In the genomic region with DNA sequence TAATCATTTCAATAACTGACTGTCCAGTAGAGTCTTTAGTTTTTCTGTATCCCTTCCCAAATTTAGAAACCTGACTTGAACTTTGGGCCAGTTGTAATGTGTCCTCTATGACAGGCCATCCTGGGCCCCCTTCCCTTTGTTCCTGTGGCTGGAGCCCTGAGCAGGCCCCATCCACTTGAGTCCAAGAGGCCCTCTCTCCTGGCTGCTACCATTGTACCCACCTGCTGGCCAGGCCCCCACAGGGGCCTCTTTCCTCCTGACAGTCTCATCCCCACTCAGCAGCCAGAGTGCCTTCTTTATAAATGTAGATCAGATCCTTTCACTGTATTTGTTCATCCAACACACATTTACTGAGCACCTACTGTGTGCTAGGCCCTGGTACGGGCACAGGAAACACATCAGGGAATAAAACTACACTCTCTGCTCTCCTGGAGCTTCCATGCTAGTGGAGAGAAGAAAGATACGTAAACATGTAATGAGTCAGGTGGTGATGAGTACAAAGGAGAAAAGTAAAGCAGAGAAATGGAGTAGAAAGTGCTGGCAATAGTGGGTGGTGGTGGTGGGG, we compare ENCODE assay signal across 1 cellular context.
TF ChIP-seq lines count a peak whose summit lies in the region.

No MANE protein-coding gene starts in this region.

TF ChIP-seq in H1, 55 proteins besides CTCF, POLR2A, EP300 and RAD21:
- TF ChIP-seq FOSL1 (IDR thresholded peaks at IDR 0.05; ENCODE audit: insufficient read depth, low read depth, low read length) (no peak), BRCA1 (IDR thresholded peaks at IDR 0.05; ENCODE audit: low read depth, low read length) (no peak), CTBP2 (IDR thresholded peaks at IDR 0.05; ENCODE audit: borderline replicate concordance, insufficient read depth, insufficient read length, low read length) (no peak), PHF8 (conservative IDR thresholded peaks at IDR 0.05; ENCODE audit: low read depth, low read length) (no peak), TAF7 (optimal IDR thresholded peaks at IDR 0.05; ENCODE audit: borderline replicate concordance, low read depth, low read length) (no peak), POU5F1 (IDR thresholded peaks at IDR 0.05; ENCODE audit: low read depth, low read length) (no peak), YY1 (IDR thresholded peaks at IDR 0.05; ENCODE audit: low read depth, low read length) (no peak), JUND (IDR thresholded peaks at IDR 0.05; ENCODE audit: low read length) (no peak), RXRA (IDR thresholded peaks at IDR 0.05; ENCODE audit: insufficient read depth, low read depth, low read length) (no peak), SAP30 (IDR thresholded peaks at IDR 0.05; ENCODE audit: insufficient read depth, insufficient replicate concordance, low read length) (no peak), BCL11A (IDR thresholded peaks at IDR 0.05; ENCODE audit: low read depth in 2 of 2, low read length in 2 of 2) (no peak)
- TF ChIP-seq, protein P1, sequence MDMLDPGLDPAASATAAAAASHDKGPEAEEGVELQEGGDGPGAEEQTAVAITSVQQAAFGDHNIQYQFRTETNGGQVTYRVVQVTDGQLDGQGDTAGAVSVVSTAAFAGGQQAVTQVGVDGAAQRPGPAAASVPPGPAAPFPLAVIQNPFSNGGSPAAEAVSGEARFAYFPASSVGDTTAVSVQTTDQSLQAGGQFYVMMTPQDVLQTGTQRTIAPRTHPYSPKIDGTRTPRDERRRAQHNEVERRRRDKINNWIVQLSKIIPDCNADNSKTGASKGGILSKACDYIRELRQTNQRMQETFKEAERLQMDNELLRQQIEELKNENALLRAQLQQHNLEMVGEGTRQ (IDR thresholded peaks at IDR 0.05; ENCODE audit: low read length): no peak
- TF ChIP-seq, protein P2, sequence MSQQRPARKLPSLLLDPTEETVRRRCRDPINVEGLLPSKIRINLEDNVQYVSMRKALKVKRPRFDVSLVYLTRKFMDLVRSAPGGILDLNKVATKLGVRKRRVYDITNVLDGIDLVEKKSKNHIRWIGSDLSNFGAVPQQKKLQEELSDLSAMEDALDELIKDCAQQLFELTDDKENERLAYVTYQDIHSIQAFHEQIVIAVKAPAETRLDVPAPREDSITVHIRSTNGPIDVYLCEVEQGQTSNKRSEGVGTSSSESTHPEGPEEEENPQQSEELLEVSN (IDR thresholded peaks at IDR 0.05): no peak
- TF ChIP-seq, protein P3, sequence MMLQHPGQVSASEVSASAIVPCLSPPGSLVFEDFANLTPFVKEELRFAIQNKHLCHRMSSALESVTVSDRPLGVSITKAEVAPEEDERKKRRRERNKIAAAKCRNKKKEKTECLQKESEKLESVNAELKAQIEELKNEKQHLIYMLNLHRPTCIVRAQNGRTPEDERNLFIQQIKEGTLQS (IDR thresholded peaks at IDR 0.05; ENCODE audit: insufficient read depth, low read depth, low read length): no peak
